14 cellular contexts compared by ENCODE assay signal in the genomic region with DNA sequence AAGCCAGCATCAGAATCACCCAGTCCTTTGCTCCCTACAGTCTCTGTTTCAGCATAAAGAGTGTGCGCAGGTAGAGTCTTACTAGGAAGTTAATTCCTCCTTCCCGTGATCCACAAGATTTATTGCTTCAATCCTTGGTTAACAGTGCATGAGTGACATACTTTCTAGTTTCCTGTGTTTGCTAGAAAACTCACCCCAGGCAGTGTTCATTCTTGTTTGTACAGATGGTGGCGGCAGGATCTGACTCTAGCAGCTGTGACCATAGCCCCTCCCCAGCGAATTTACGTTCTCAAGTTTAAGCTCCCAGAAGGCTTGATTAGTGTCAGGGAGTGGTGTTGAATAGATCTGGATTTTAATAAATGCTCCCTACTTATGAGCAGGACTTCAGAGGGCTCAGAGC.
DNase-seq lines count a peak whose midpoint lies in the region; ATAC-seq and TF ChIP-seq lines count a peak whose summit lies in the region.
"Had no signal": no experiment of that assay in that cellular context is flagged by ENCODE, and none has a peak within 500 bp of the region (broad histone marks: within the 10 kb centered on the region; RNA-seq: fewer than 3 reads in every experiment).

No MANE protein-coding gene starts in this region.

- TF ChIP-seq CTCF in chondrocyte (IDR thresholded peaks at IDR 0.05) (no peak), osteocyte (IDR thresholded peaks at IDR 0.05) (no peak)

- POLR2A ChIA-PET in activated CD4-positive, alpha-beta memory T cell treated with anti-CD3 and anti-CD28 coated beads, Interleukin-2, amount 10 ng/mL, durations not matched to agents 7 days and 5 days (lab: Charles Lee): no interaction called here

- CTCF ChIA-PET in activated CD4-positive, alpha-beta memory T cell treated with anti-CD3 and anti-CD28 coated beads, Interleukin-2, amount 10 ng/mL, durations not matched to agents 7 days and 5 days (lab: Charles Lee): interaction anchor here (1.7 kb wide), 1 partner anchor 24 kb away, joined by 3 read pairs; no protein-coding TSS in a partner anchor

- H3K9me3 Mint-ChIP-seq in chondrocyte (ENCODE audit: low read depth) (no peaks in the 10 kb centered on the region), osteocyte (ENCODE audit: unreplicated experiment) (no peaks in the 10 kb centered on the region)
- H3K9me3 Mint-ChIP-seq in activated CD4-positive, alpha-beta memory T cell treated with anti-CD3 and anti-CD28 coated beads, Interleukin-2, amount 10 ng/mL, durations not matched to agents 7 days and 5 days: no peaks in the 10 kb centered on the region
- H3K9me3 Mint-ChIP-seq in effector memory CD8-positive, alpha-beta T cell: no peaks in the 10 kb centered on the region

- H3K4me3 Mint-ChIP-seq in chondrocyte (ENCODE audit: unreplicated experiment) (peak overlapping the region; percentile 13), osteocyte (ENCODE audit: unreplicated experiment) (no peak overlapping the region)
- H3K4me3 Mint-ChIP-seq in activated CD4-positive, alpha-beta memory T cell treated with anti-CD3 and anti-CD28 coated beads, Interleukin-2, amount 10 ng/mL, durations not matched to agents 7 days and 5 days: no peak overlapping the region
- no peak overlapping the region for H3K4me3 Mint-ChIP-seq in effector memory CD8-positive, alpha-beta T cell
- H3K4me3 Mint-ChIP-seq: T-helper 17 cell had no signal

- ATAC-seq in HG03457 (IDR thresholded peaks at IDR 0.05; ENCODE audit: unreplicated experiment): no peak
- ATAC-seq in effector memory CD8-positive, alpha-beta T cell (replicated peaks): no peak
- ATAC-seq: HepG2, T-helper 17 cell had no signal

- H3K27me3 Mint-ChIP-seq in chondrocyte (ENCODE audit: low read depth): peaks cover 4% of the 10 kb centered on the region
- peaks cover 14% of the 10 kb centered on the region for H3K27me3 Mint-ChIP-seq in osteocyte (ENCODE audit: unreplicated experiment)
- H3K27me3 Mint-ChIP-seq in activated CD4-positive, alpha-beta memory T cell treated with anti-CD3 and anti-CD28 coated beads, Interleukin-2, amount 10 ng/mL, durations not matched to agents 7 days and 5 days: peaks cover 6% of the 10 kb centered on the region
- H3K27me3 Mint-ChIP-seq in effector memory CD8-positive, alpha-beta T cell: peaks cover 35 to 51% of the 10 kb centered on the region in 2 donors

- H3K36me3 Mint-ChIP-seq in chondrocyte (ENCODE audit: low read depth) (no peaks in the 10 kb centered on the region), osteocyte (ENCODE audit: unreplicated experiment) (no peaks in the 10 kb centered on the region)
- no peaks in the 10 kb centered on the region for H3K36me3 Mint-ChIP-seq in activated CD4-positive, alpha-beta memory T cell treated with anti-CD3 and anti-CD28 coated beads, Interleukin-2, amount 10 ng/mL, durations not matched to agents 7 days and 5 days (ENCODE audit: low read depth)
- H3K36me3 Mint-ChIP-seq in effector memory CD8-positive, alpha-beta T cell (ENCODE audit: insufficient read depth): no peaks in the 10 kb centered on the region

- H3K4me1 Mint-ChIP-seq in chondrocyte (ENCODE audit: low read depth): peaks cover 9% of the 10 kb centered on the region
- H3K4me1 Mint-ChIP-seq in osteocyte (ENCODE audit: unreplicated experiment): peaks cover 21% of the 10 kb centered on the region
- H3K4me1 Mint-ChIP-seq in activated CD4-positive, alpha-beta memory T cell treated with anti-CD3 and anti-CD28 coated beads, Interleukin-2, amount 10 ng/mL, durations not matched to agents 7 days and 5 days: no peaks in the 10 kb centered on the region
- H3K4me1 Mint-ChIP-seq in effector memory CD8-positive, alpha-beta T cell (ENCODE audit: low read depth in 2 of 2): no peaks in the 10 kb centered on the region
- H3K4me1 Mint-ChIP-seq: T-helper 17 cell had no signal

- DNase-seq in HT1080 (ENCODE audit: low read depth) (peak; percentile 11), NCI-H2171 (lab: John Stamatoyannopoulos, UW) (peak; percentile 57), chondrocyte (ENCODE audit: low spot score) (no peak), osteocyte (ENCODE audit: extremely low spot score, unreplicated experiment) (no peak)
- no peak for DNase-seq in activated CD4-positive, alpha-beta memory T cell treated with anti-CD3 and anti-CD28 coated beads, Interleukin-2, amount 10 ng/mL, durations not matched to agents 7 days and 5 days
- no peak for DNase-seq in effector memory CD8-positive, alpha-beta T cell
- DNase-seq: activated CD4-positive, CD25-positive, alpha-beta regulatory T cell; activated gamma-delta T cell treated with Interleukin-2 at 50 U/mL for 16 hours; Calu3; foreskin fibroblast; GDM1; T-helper 17 cell had no signal

- H3K27ac Mint-ChIP-seq in chondrocyte (ENCODE audit: unreplicated experiment) (no peak overlapping the region), osteocyte (ENCODE audit: unreplicated experiment) (peak overlapping the region; percentile 2)
- H3K27ac Mint-ChIP-seq in activated CD4-positive, alpha-beta memory T cell treated with anti-CD3 and anti-CD28 coated beads, Interleukin-2, amount 10 ng/mL, durations not matched to agents 7 days and 5 days: no peak overlapping the region
- no peak overlapping the region for H3K27ac Mint-ChIP-seq in effector memory CD8-positive, alpha-beta T cell
- H3K27ac Mint-ChIP-seq: T-helper 17 cell had no signal

Comparison
In these comparisons a context has a peak if more than half of its experiments do, and no peak if none do; other contexts are left out.
1. DNase-seq: peak in HT1080 (single experiment) and NCI-H2171 (single experiment); none in chondrocyte (single experiment), osteocyte (single experiment), activated CD4-positive, alpha-beta memory T cell treated with anti-CD3 and anti-CD28 coated beads, Interleukin-2, amount 10 ng/mL, durations not matched to agents 7 days and 5 days (single experiment) and effector memory CD8-positive, alpha-beta T cell (0 of 3).